ENCODE assay signal across 8 cellular contexts in genomic region chr1:40592107-40592773, GRCh38.
A peak's percentile ranks its signal among the peaks of the same experiment; 100 is the strongest.
DNase-seq lines count a peak whose midpoint lies in the region; ATAC-seq and TF ChIP-seq lines count a peak whose summit lies in the region.

No MANE protein-coding gene starts in this region.

- WGBS in hepatocyte (ENCODE audit: low lambda C conversion rate, missing lambda C conversion rate) = 68% methylated on average over 6 of the region's 6 CpGs

- no peak overlapping the region for H3K4me3 ChIP-seq in WERI-Rb-1 (ENCODE audit: low read depth, low read length)
- H3K4me3 ChIP-seq in hepatocyte = no peak overlapping the region
- H3K4me3 ChIP-seq in upper lobe of right lung = no peak overlapping the region

- no peak overlapping the region for H3K4me2 ChIP-seq in hepatocyte

- TF ChIP-seq CTCF in WERI-Rb-1 (IDR thresholded peaks at IDR 0.05; ENCODE audit: low read depth, low read length) (peak; percentile 58), hepatocyte (IDR thresholded peaks at IDR 0.05; ENCODE audit: poor library complexity) (peak; percentile 41), upper lobe of right lung (IDR thresholded peaks at IDR 0.05) (peak; percentile 42)

- H3K27me3 ChIP-seq in WERI-Rb-1 (ENCODE audit: insufficient read depth, low read depth, severe bottlenecking) = no peaks in the 10 kb centered on the region
- no peaks in the 10 kb centered on the region for H3K27me3 ChIP-seq in hepatocyte
- no peaks in the 10 kb centered on the region for H3K27me3 ChIP-seq in upper lobe of right lung

- no peaks in the 10 kb centered on the region for H3K79me2 ChIP-seq in hepatocyte

- peak; percentile 69 for ATAC-seq in upper lobe of right lung
- ATAC-seq in HG03039 (IDR thresholded peaks at IDR 0.05; ENCODE audit: unreplicated experiment) = no peak
- ATAC-seq in GM21447 (IDR thresholded peaks at IDR 0.05; ENCODE audit: unreplicated experiment) = no peak

- no peaks in the 10 kb centered on the region for H4K20me1 ChIP-seq in hepatocyte (ENCODE audit: insufficient read depth, poor library complexity, severe bottlenecking)

- intact Hi-C loops in upper lobe of right lung (cut with DNase I) = no loop called here

- DNase-seq in NCI-H1092 treated with DMSO at 0.1 percent for 48 hours (lab: John Stamatoyannopoulos, UW) (peak; percentile 19), NCI-H1092 (lab: John Stamatoyannopoulos, UW) (no peak), NAMALWA (ENCODE audit: low spot score) (peak; percentile 77), WERI-Rb-1 (no peak), hepatocyte (ENCODE audit: low spot score) (peak; percentile 34), upper lobe of right lung (no peak)

- no peak overlapping the region for H3K27ac ChIP-seq in WERI-Rb-1
- no peak overlapping the region for H3K27ac ChIP-seq in hepatocyte
- H3K27ac ChIP-seq in upper lobe of right lung = no peak overlapping the region

- H3K9me3 ChIP-seq in WERI-Rb-1 (ENCODE audit: severe bottlenecking) (peaks cover 3% of the 10 kb centered on the region), hepatocyte (ENCODE audit: low read depth) (no peaks in the 10 kb centered on the region), upper lobe of right lung (no peaks in the 10 kb centered on the region)

- H3K4me1 ChIP-seq in hepatocyte (ENCODE audit: insufficient read depth) (no peaks in the 10 kb centered on the region), upper lobe of right lung (no peaks in the 10 kb centered on the region)

- no peak overlapping the region for H2AFZ ChIP-seq in hepatocyte

- H3K36me3 ChIP-seq in WERI-Rb-1 (no peaks in the 10 kb centered on the region), hepatocyte (replicated peaks; ENCODE audit: insufficient read depth, low read depth) (no peaks in the 10 kb centered on the region), upper lobe of right lung (no peaks in the 10 kb centered on the region)

- no peaks in the 10 kb centered on the region for H3K9me2 ChIP-seq in hepatocyte (replicated peaks; ENCODE audit: insufficient read depth)

Comparison
In these comparisons a context has a peak if more than half of its experiments do, and no peak if none do; other contexts are left out.
1. DNase-seq: peak in NCI-H1092 treated with DMSO at 0.1 percent for 48 hours (single experiment), NAMALWA (single experiment) and hepatocyte (single experiment); none in NCI-H1092 (single experiment), WERI-Rb-1 (single experiment) and upper lobe of right lung (single experiment).
2. Peak in every context shown above with its lines, with median percentiles within 50 percentile points of each other: CTCF ChIP-seq.